ENCODE assay signal across 28 cellular contexts in the genomic region with DNA sequence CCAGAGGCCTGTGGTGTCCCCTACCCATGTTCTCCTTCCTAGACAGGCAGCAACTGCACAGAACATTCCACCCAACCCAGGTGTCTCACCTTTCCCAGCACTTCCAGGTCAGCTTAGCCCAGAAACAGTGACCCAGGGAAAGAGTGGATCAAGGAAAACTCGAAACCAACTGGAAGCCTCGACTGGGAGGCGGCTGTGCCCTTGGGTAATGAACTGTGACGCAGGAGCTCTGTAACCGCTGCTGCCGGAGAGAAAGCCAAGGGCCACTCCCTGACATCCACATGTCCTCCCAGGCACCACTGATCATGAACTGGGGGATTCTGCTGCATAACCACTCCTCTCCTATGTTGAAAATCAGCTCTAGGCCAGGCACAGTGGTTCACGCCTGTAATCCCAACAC.
"Had no signal": no experiment of that assay in that cellular context is flagged by ENCODE, and none has a peak within 500 bp of the region (broad histone marks: within the 10 kb centered on the region; RNA-seq: fewer than 3 reads in every experiment).

No MANE protein-coding gene starts in this region.

- FAIRE-seq: endometrium, islet of Langerhans had no signal

- H3K27ac Mint-ChIP-seq: naive thymus-derived CD4-positive, alpha-beta T cell; stimulated activated naive B cell treated with anti-CD40 and anti-IgM and Interleukin-4, amounts not matched to agents 10 μg/mL and 1 μg/mL and 100 μg/mL, for 72 hours; stimulated activated naive CD8-positive, alpha-beta T cell treated with anti-CD3 and anti-CD28 coated beads, Interleukin-15, Interleukin-2, amounts not matched to agents 100 ng/mL and 50 ng/mL, for 24 hours had no signal

- H3K4me1 Mint-ChIP-seq: central memory CD8-positive, alpha-beta T cell; nephron had no signal

- H3K36me3 ChIP-seq: ovary had no signal

- ATAC-seq: left lobe of liver; naive thymus-derived CD4-positive, alpha-beta T cell; stimulated activated naive B cell treated with anti-CD40 and anti-IgM and Interleukin-4, amounts not matched to agents 10 μg/mL and 1 μg/mL and 100 μg/mL, for 72 hours; upper lobe of right lung had no signal

- H3K4me1 ChIP-seq: heart right ventricle, transverse colon, upper lobe of right lung, vagina had no signal

- H3K9me3 Mint-ChIP-seq: central memory CD8-positive, alpha-beta T cell; naive thymus-derived CD4-positive, alpha-beta T cell; nephron; stimulated activated naive B cell treated with anti-CD40 and anti-IgM and Interleukin-4, amounts not matched to agents 10 μg/mL and 1 μg/mL and 100 μg/mL, for 72 hours; stimulated activated naive CD8-positive, alpha-beta T cell treated with anti-CD3 and anti-CD28 coated beads, Interleukin-15, Interleukin-2, amounts not matched to agents 100 ng/mL and 50 ng/mL, for 24 hours had no signal

- H3K9me3 ChIP-seq: esophagus squamous epithelium, heart right ventricle, ovary, thoracic aorta, transverse colon, upper lobe of right lung, vagina had no signal

- H3K27ac ChIP-seq: coronary artery, esophagus squamous epithelium, heart right ventricle, ovary, skin epidermis, thoracic aorta, transverse colon, upper lobe of right lung, vagina had no signal

- DNase-seq: dermis blood vessel endothelial cell; effector memory CD4-positive, alpha-beta T cell; erythroblast; esophagus squamous epithelium; foreskin melanocyte; heart right ventricle; hippocampal formation; mesenchymal stem cell; midbrain; naive thymus-derived CD4-positive, alpha-beta T cell; nucleus accumbens; ovary; stimulated activated CD4-positive, alpha-beta T cell treated with anti-CD3 and anti-CD28 coated beads, Interleukin-15, amount 100 ng/mL, for 24 hours; stimulated activated CD4-positive, alpha-beta T cell treated with anti-CD3 and anti-CD28 coated beads, Interleukin-2, amount 100 ng/mL, for 48 hours; stimulated activated naive B cell treated with anti-CD40 and anti-IgM and Interleukin-4, amounts not matched to agents 10 μg/mL and 1 μg/mL and 100 μg/mL, for 72 hours; transverse colon; upper lobe of right lung had no signal

- H3K27me3 Mint-ChIP-seq: central memory CD8-positive, alpha-beta T cell; naive thymus-derived CD4-positive, alpha-beta T cell; stimulated activated naive B cell treated with anti-CD40 and anti-IgM and Interleukin-4, amounts not matched to agents 10 μg/mL and 1 μg/mL and 100 μg/mL, for 72 hours; stimulated activated naive CD8-positive, alpha-beta T cell treated with anti-CD3 and anti-CD28 coated beads, Interleukin-15, Interleukin-2, amounts not matched to agents 100 ng/mL and 50 ng/mL, for 24 hours had no signal

- H3K4me3 Mint-ChIP-seq: central memory CD8-positive, alpha-beta T cell; naive thymus-derived CD4-positive, alpha-beta T cell; nephron; stimulated activated naive B cell treated with anti-CD40 and anti-IgM and Interleukin-4, amounts not matched to agents 10 μg/mL and 1 μg/mL and 100 μg/mL, for 72 hours; stimulated activated naive CD8-positive, alpha-beta T cell treated with anti-CD3 and anti-CD28 coated beads, Interleukin-15, Interleukin-2, amounts not matched to agents 100 ng/mL and 50 ng/mL, for 24 hours had no signal

- H3K27me3 ChIP-seq: esophagus squamous epithelium, heart right ventricle, ovary, transverse colon, upper lobe of right lung, vagina had no signal

- H3K4me3 ChIP-seq: coronary artery, esophagus squamous epithelium, heart right ventricle, lung, ovary, skin epidermis, thoracic aorta, transverse colon, upper lobe of right lung, vagina had no signal
